Comparison of ENCODE assay signal across 8 cellular contexts in the genomic region with DNA sequence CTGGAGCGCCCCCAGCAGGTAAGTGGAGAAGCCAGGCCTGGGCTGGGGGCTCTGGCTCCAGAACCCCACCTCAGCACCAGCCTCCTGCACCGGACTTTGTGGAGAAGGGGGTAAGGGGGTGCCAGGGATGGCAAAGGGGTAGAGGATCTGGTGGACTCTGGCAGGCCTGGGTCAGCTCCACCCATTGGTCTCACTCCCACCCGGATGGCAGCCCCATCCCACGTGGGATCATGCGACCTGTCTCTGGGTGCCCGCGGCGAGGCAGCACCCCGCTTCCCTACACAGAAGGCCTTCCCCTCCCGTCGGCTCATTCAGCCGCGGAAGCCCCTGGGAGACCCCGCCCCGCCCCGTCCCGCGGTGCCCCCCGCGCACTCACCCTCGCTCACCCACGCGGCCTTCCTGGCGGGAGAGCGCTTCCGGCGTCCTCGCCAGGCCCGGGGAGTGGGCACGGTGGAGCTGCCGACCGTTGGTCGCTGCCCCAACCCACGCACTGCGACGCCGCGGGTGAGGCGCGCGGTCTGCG. TPM values are rescaled to one million over a fixed set of nuclear protein-coding genes. Genes with fewer than 3 reads are reported as not detected.
DNase-seq lines count a peak whose midpoint lies in the region; ATAC-seq and TF ChIP-seq lines count a peak whose summit lies in the region.

No MANE protein-coding gene starts in this region.

- H4K20me1 ChIP-seq in hepatocyte (ENCODE audit: insufficient read depth, poor library complexity, severe bottlenecking) = no peaks in the 10 kb centered on the region

- 0 out of 2 replicates have a peak, but pooled peaks have one; percentile 31 for TF ChIP-seq CTCF in GM12875 (IDR thresholded peaks at IDR 0.05; ENCODE audit: borderline replicate concordance, insufficient read depth, low read depth, low read length)
- TF ChIP-seq CTCF in Peyer's patch (IDR thresholded peaks at IDR 0.05) = peak in 4 of 6 experiments; percentile 13 to 30 (median 21)
- peak; percentile 21 for TF ChIP-seq CTCF in hepatocyte (IDR thresholded peaks at IDR 0.05; ENCODE audit: poor library complexity)

- TF ChIP-seq POLR2A in Peyer's patch (IDR thresholded peaks at IDR 0.05) = no peak

- H3K4me3 ChIP-seq in ACC112 (ENCODE audit: low read depth, low read length) (peak overlapping the region; percentile 85), GM12875 (ENCODE audit: low read depth, low read length) (peak overlapping the region; percentile 26), Peyer's patch (peak overlapping the region; percentile 65 to 95 (median 85)), adipocyte (ENCODE audit: low read length) (peak overlapping the region; percentile 85), hepatocyte (peak overlapping the region; percentile 42)

- H3K36me3 ChIP-seq in ACC112 (ENCODE audit: insufficient read depth, low read length) = peaks cover 13% of the 10 kb centered on the region; the same call in 1 of the 2 replicates
- no peaks in the 10 kb centered on the region for H3K36me3 ChIP-seq in Peyer's patch
- peaks cover 19% of the 10 kb centered on the region for H3K36me3 ChIP-seq in adipocyte (ENCODE audit: control insufficient read depth, insufficient read depth, low read length, severe bottlenecking)
- H3K36me3 ChIP-seq in hepatocyte (replicated peaks; ENCODE audit: insufficient read depth, low read depth) = no peaks in the 10 kb centered on the region

- peak overlapping the region; percentile 95 for H3K27ac ChIP-seq in ACC112 (ENCODE audit: low read depth, low read length)
- peak overlapping the region; percentile 33 to 75 (median 61) for H3K27ac ChIP-seq in Peyer's patch
- peak overlapping the region; percentile 85 for H3K27ac ChIP-seq in hepatocyte

- H3K27me3 ChIP-seq in ACC112 (ENCODE audit: insufficient read depth, low read length) (no peaks in the 10 kb centered on the region), Peyer's patch (no peaks in the 10 kb centered on the region), adipocyte (replicated peaks; ENCODE audit: control insufficient read depth, insufficient read depth, low read length) (no peaks in the 10 kb centered on the region), hepatocyte (no peaks in the 10 kb centered on the region)

- H3K9ac ChIP-seq in adipocyte (ENCODE audit: low read length) = peak overlapping the region; percentile 91

- peaks cover 35% of the 10 kb centered on the region for H3K4me1 ChIP-seq in ACC112 (ENCODE audit: control insufficient read depth, insufficient read depth, low read length, unreplicated experiment)
- H3K4me1 ChIP-seq in Peyer's patch = peaks cover 0 to 27% (median 7%) of the 10 kb centered on the region in 4 donors
- H3K4me1 ChIP-seq in adipocyte (ENCODE audit: control insufficient read depth, insufficient read depth, low read length) = peaks cover 33% of the 10 kb centered on the region
- peaks cover 24% of the 10 kb centered on the region for H3K4me1 ChIP-seq in hepatocyte (ENCODE audit: insufficient read depth)

- 18% methylated on average over 12 of the region's 42 CpGs for WGBS in hepatocyte (ENCODE audit: low lambda C conversion rate, missing lambda C conversion rate)

- peaks cover 26% of the 10 kb centered on the region for H3K79me2 ChIP-seq in ACC112 (ENCODE audit: control insufficient read depth, insufficient read depth, low read length, unreplicated experiment)
- no peaks in the 10 kb centered on the region for H3K79me2 ChIP-seq in hepatocyte

- peak; percentile 45 for ATAC-seq in HG02885 (IDR thresholded peaks at IDR 0.05; ENCODE audit: poor library complexity, unreplicated experiment)

- H2AFZ ChIP-seq in ACC112 (ENCODE audit: low read length, unreplicated experiment) (peak overlapping the region; percentile 90), hepatocyte (peak overlapping the region; percentile 84)

- DNase-seq in Peyer's patch (peak in 2 of 3 donors; percentile 39 to 61), adipocyte (ENCODE audit: low read depth) (no peak), hepatocyte (ENCODE audit: low spot score) (no peak), ecto neural progenitor cell (ENCODE audit: low spot score) (no peak)
- DNase-seq in stimulated activated CD4-positive, alpha-beta T cell treated with anti-CD3 and anti-CD28 coated beads, Interleukin-1b, Interleukin-23, amount 100 ng/mL, for 24 hours (ENCODE audit: low read depth in 4 of 4, low spot score in 1 of 4) = peak; percentile 17 to 48 (median 34)

- H3K9me3 ChIP-seq in Peyer's patch = no peaks in the 10 kb centered on the region
- no peaks in the 10 kb centered on the region for H3K9me3 ChIP-seq in adipocyte (ENCODE audit: control insufficient read depth, low read length)
- no peaks in the 10 kb centered on the region for H3K9me3 ChIP-seq in hepatocyte (ENCODE audit: low read depth)

- no peaks in the 10 kb centered on the region for H3K9me2 ChIP-seq in hepatocyte (replicated peaks; ENCODE audit: insufficient read depth)

- H3K4me2 ChIP-seq in hepatocyte = peak overlapping the region; percentile 87

RNA-seq across cellular contexts. Expression of gene PLEKHG4, which starts 0.5 kb away (rescaled TPM):
- total RNA-seq in Peyer's patch (10 to 100 TPM; 12.3 to 16.5 (median 14.0) TPM), hepatocyte (3.4 and 3.6 TPM in 2 replicates)
- polyA plus RNA-seq in hepatocyte = 3.0 and 5.5 TPM in 2 replicates

RNA-seq across cellular contexts. Expression of gene SLC9A5, which starts 30.1 kb away (rescaled TPM):
- total RNA-seq in Peyer's patch (1 to 10 TPM; 1.2 to 2.2 (median 1.8) TPM), hepatocyte (0.36 and 1.4 TPM in 2 replicates)
- polyA plus RNA-seq in hepatocyte = 1.5 and 2.7 TPM in 2 replicates

RNA-seq across cellular contexts. Expression of gene FHOD1, which starts 31.6 kb away (rescaled TPM):
- total RNA-seq in Peyer's patch (10 to 100 TPM; 13.3 to 64.4 (median 38.8) TPM), hepatocyte (4.1 and 10.0 TPM in 2 replicates)
- 17.2 and 20.9 TPM in 2 replicates for polyA plus RNA-seq in hepatocyte

RNA-seq across cellular contexts. Expression of gene KCTD19, which starts 47.7 kb away (rescaled TPM):
- total RNA-seq in Peyer's patch (not detected), hepatocyte (not detected in 2 replicates)
- not detected in 2 replicates for polyA plus RNA-seq in hepatocyte

RNA-seq across cellular contexts. Expression of gene LRRC36, which starts 47.8 kb away (rescaled TPM):
- 1 to 10 TPM in 1 of 4 donors, not detected in 3; 5.1 TPM for total RNA-seq in Peyer's patch
- total RNA-seq in hepatocyte = 0.23 and 0.32 TPM in 2 replicates
- 0.69 TPM in 1 of 2 replicates, not detected in the other for polyA plus RNA-seq in hepatocyte

Comparison
In these comparisons a context has a peak if more than half of its experiments do, and no peak if none do; other contexts are left out.
1. H3K4me3 ChIP-seq: peak in every context shown above with its lines; median percentile 85 in ACC112; 85 in Peyer's patch; 85 in adipocyte; 42 in hepatocyte; 26 in GM12875.
2. DNase-seq: peak in Peyer's patch (2 of 3) and stimulated activated CD4-positive, alpha-beta T cell treated with anti-CD3 and anti-CD28 coated beads, Interleukin-1b, Interleukin-23, amount 100 ng/mL, for 24 hours (4 of 4); none in adipocyte (single experiment), hepatocyte (single experiment) and ecto neural progenitor cell (single experiment).
3. Peak in every context shown above with its lines, with median percentiles within 50 percentile points of each other: H3K27ac ChIP-seq and CTCF ChIP-seq.